21 cellular contexts compared by ENCODE assay signal in the genomic region with DNA sequence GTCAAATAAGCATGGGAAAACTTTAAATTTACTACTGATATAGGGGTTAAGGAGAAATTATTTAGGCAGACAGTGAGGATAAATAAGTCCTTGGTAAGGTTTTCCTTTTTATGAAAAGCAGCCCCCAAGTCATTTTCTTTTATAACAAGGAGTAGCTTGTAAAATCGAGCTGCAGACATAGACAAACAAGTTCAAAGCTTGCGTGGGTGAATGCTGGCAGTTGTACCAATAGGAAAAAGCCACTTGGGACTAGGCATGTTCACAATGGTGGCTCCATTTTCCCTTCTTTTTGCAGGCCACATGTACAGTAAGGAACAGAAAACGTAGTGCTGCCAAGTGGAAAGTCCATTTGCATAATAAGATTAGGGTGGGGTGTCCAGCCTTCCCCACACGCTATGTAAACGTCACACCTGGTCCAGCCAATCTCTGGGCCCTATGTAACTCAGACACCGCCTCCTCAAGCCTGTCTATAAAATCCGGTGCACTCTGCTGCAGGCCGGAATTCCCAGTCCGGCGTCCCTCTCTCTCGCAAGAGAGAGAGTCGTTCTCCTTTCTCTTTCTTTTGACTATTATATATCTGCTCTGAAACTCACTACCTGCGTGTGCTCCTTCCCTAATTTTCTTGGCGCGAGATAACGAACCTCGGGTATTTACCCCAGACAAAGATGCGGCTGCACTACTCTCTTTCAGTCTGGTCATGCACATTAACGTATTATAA.
"Had no signal": no experiment of that assay in that cellular context is flagged by ENCODE, and none has a peak within 500 bp of the region (broad histone marks: within the 10 kb centered on the region; RNA-seq: fewer than 3 reads in every experiment).

No MANE protein-coding gene starts in this region.

- H3K4me3 ChIP-seq: body of pancreas, gastrocnemius medialis, left lung, right atrium auricular region, vagina had no signal

- H3K27ac ChIP-seq: body of pancreas, gastrocnemius medialis, left lung, right atrium auricular region, vagina had no signal

- H3K27me3 Mint-ChIP-seq: activated CD4-positive, alpha-beta memory T cell treated with anti-CD3 and anti-CD28 coated beads, Interleukin-2, amount 10 ng/mL, durations not matched to agents 7 days and 5 days; progenitor cell of endocrine pancreas had no signal

- H3K4me1 Mint-ChIP-seq: activated CD4-positive, alpha-beta memory T cell treated with anti-CD3 and anti-CD28 coated beads, Interleukin-2, amount 10 ng/mL, durations not matched to agents 7 days and 5 days; activated CD8-positive, alpha-beta memory T cell treated with anti-CD3 and anti-CD28 coated beads, Interleukin-2, amount 10 ng/mL, durations not matched to agents 7 days and 5 days; nephron progenitor cell; WTC11 had no signal

- H3K27ac Mint-ChIP-seq: activated CD4-positive, alpha-beta memory T cell treated with anti-CD3 and anti-CD28 coated beads, Interleukin-2, amount 10 ng/mL, durations not matched to agents 7 days and 5 days; activated CD8-positive, alpha-beta memory T cell treated with anti-CD3 and anti-CD28 coated beads, Interleukin-2, amount 10 ng/mL, durations not matched to agents 7 days and 5 days; activated naive CD8-positive, alpha-beta T cell; nephron progenitor cell; progenitor cell of endocrine pancreas; T-helper 2 cell treated with Interferon-gamma antibody and Interleukin-4, amounts not matched to agents 5 μg/mL and 100 μg/mL, for 36 hours; WTC11 had no signal

- H3K4me1 ChIP-seq: body of pancreas, gastrocnemius medialis, left lung, right atrium auricular region, vagina had no signal

- H3K36me3 ChIP-seq: gastrocnemius medialis, left lung, right atrium auricular region, vagina had no signal

- H3K4me3 Mint-ChIP-seq: activated CD4-positive, alpha-beta memory T cell treated with anti-CD3 and anti-CD28 coated beads, Interleukin-2, amount 10 ng/mL, durations not matched to agents 7 days and 5 days; activated CD8-positive, alpha-beta memory T cell treated with anti-CD3 and anti-CD28 coated beads, Interleukin-2, amount 10 ng/mL, durations not matched to agents 7 days and 5 days; activated naive CD8-positive, alpha-beta T cell; nephron progenitor cell; T-helper 2 cell treated with Interferon-gamma antibody and Interleukin-4, amounts not matched to agents 5 μg/mL and 100 μg/mL, for 36 hours; WTC11 had no signal

- FAIRE-seq: TTC549 had no signal

- H3K36me3 Mint-ChIP-seq: activated CD8-positive, alpha-beta memory T cell treated with anti-CD3 and anti-CD28 coated beads, Interleukin-2, amount 10 ng/mL, durations not matched to agents 7 days and 5 days; activated naive CD8-positive, alpha-beta T cell; WTC11 had no signal

- H3K9me3 ChIP-seq: body of pancreas, gastrocnemius medialis, left lung, right atrium auricular region, vagina had no signal

- DNase-seq: activated CD4-positive, alpha-beta memory T cell treated with anti-CD3 and anti-CD28 coated beads, Interleukin-2, amount 10 ng/mL, durations not matched to agents 7 days and 5 days; activated CD4-positive, alpha-beta T cell treated with anti-CD3 and anti-CD28 coated beads for 48 hours; activated CD8-positive, alpha-beta memory T cell treated with anti-CD3 and anti-CD28 coated beads, Interleukin-2, amount 10 ng/mL, durations not matched to agents 7 days and 5 days; body of pancreas; erythroblast; gastrocnemius medialis; head of caudate nucleus; kidney; left lung; nephron progenitor cell; stimulated activated CD4-positive, alpha-beta T cell treated with anti-CD3 and anti-CD28 coated beads, Interleukin-2, amount 100 ng/mL, for 24 hours; stimulated activated naive CD8-positive, alpha-beta T cell treated with anti-CD3 and anti-CD28 coated beads, Interleukin-15, Interleukin-2, amounts not matched to agents 100 U/mL and 50 U/mL, for 24 hours; substantia nigra; trophoblast cell had no signal

- H3K27me3 ChIP-seq: body of pancreas, gastrocnemius medialis, left lung, right atrium auricular region, vagina had no signal

- H3K9me3 Mint-ChIP-seq: activated CD4-positive, alpha-beta memory T cell treated with anti-CD3 and anti-CD28 coated beads, Interleukin-2, amount 10 ng/mL, durations not matched to agents 7 days and 5 days; nephron progenitor cell; T-helper 2 cell treated with Interferon-gamma antibody and Interleukin-4, amounts not matched to agents 5 μg/mL and 100 μg/mL, for 36 hours; WTC11 had no signal
